ENCODE assay signal across 14 cellular contexts in the genomic region with DNA sequence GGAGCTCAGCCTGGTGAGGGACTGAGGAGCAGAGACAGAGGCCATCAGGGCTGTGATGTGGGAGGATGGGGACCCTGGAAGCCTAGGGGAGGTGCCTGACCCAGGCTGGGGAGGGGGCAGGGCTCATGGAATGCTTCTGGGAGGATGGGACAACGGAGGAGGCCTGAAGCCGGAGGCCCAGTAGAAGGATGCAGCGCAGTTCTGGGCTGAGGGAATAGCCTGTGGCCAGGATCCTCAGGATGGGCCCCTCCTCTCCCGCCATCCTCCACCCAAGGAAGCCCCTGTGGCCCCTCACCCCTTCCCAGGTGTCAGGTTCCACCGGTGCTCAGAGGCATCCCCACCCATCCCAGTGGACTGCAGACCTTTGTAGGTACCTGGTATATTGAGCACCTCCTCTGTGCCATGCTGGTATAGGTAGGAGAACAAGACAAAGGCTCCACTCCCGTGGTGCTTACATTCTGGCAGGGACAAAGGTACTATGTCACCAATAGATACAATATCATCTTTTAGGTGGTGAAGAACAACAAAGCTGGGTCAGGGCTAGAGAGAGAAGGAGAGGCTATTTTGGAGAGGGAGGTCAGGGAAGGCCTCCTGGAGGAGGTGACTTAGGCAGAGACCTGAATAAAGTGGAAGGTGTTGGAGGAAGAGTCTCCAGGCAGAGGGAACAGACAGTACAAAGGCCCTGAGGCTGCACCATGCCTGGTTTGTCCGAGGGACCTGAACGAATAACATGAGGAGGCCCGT. TPM values are rescaled to one million over a fixed set of nuclear protein-coding genes. Genes with fewer than 3 reads are reported as not detected.
A peak's percentile ranks its signal among the peaks of the same experiment; 100 is the strongest.
DNase-seq lines count a peak whose midpoint lies in the region; ATAC-seq lines count a peak whose summit lies in the region.
"Had no signal": no experiment of that assay in that cellular context is flagged by ENCODE, and none has a peak within 500 bp of the region (broad histone marks: within the 10 kb centered on the region; RNA-seq: fewer than 3 reads in every experiment).

No MANE protein-coding gene starts in this region.

- no peak overlapping the region for H2BK5ac ChIP-seq in mesendoderm (ENCODE audit: low read length)

- no CpG with 5 or more reads among the region's 9 CpGs for WGBS in mesendoderm (ENCODE audit: extremely low coverage, insufficient coverage, low lambda C conversion rate)
- 90% methylated on average over 9 of the region's 9 CpGs for WGBS in thymus

- no peak for ATAC-seq in activated T-cell treated with anti-CD3 and anti-CD28 coated beads, Interleukin-2, amount 50 U/mL, for 4 hours
- ATAC-seq: pancreas had no signal

- H3K79me1 ChIP-seq in mesendoderm (ENCODE audit: low read length), result no peaks in the 10 kb centered on the region

- no peak overlapping the region for H3K4ac ChIP-seq in mesendoderm (ENCODE audit: low read depth, low read length)

- H2AK5ac ChIP-seq in mesendoderm (ENCODE audit: low read length), result no peak overlapping the region

- peaks cover 85% of the 10 kb centered on the region for H3K4me1 Mint-ChIP-seq in activated naive CD4-positive, alpha-beta T cell treated with anti-CD3 and anti-CD28 coated beads, Interleukin-2, amount 50 U/mL, for 24 hours
- H3K4me1 Mint-ChIP-seq in activated T-cell treated with anti-CD3 and anti-CD28 coated beads, Interleukin-2, amount 50 U/mL, for 4 hours (ENCODE audit: low read depth), result peaks cover 93% of the 10 kb centered on the region

- no peak overlapping the region for H4K5ac ChIP-seq in mesendoderm (ENCODE audit: low read length)

- H3K4me3 ChIP-seq in mesendoderm (ENCODE audit: low read length) (no peak overlapping the region), thymus (ENCODE audit: low read length) (peak overlapping the region; percentile 64)
- H3K4me3 ChIP-seq: HAP-1, lung, pancreas, thoracic aorta had no signal

- no peak overlapping the region for H2BK15ac ChIP-seq in mesendoderm (replicated peaks; ENCODE audit: low read depth)

- peak overlapping the region; percentile 38 for H3K56ac ChIP-seq in mesendoderm (ENCODE audit: low read length)

- peak overlapping the region; percentile 89 for H3K4me3 Mint-ChIP-seq in activated naive CD4-positive, alpha-beta T cell treated with anti-CD3 and anti-CD28 coated beads, Interleukin-2, amount 50 U/mL, for 24 hours
- H3K4me3 Mint-ChIP-seq in activated T-cell treated with anti-CD3 and anti-CD28 coated beads, Interleukin-2, amount 50 U/mL, for 4 hours, result peak overlapping the region; percentile 98
- H3K4me3 Mint-ChIP-seq: brain had no signal

- no peak overlapping the region for H3K9ac ChIP-seq in mesendoderm (ENCODE audit: low read length)

- DNase-seq in activated naive CD4-positive, alpha-beta T cell treated with Interleukin-2 at 50 U/mL for 16 hours, result no peak
- no peak for DNase-seq in activated T-cell treated with anti-CD3 and anti-CD28 coated beads, Interleukin-2, amount 50 U/mL, for 4 hours
- DNase-seq in mesendoderm (no peak), middle frontal gyrus (ENCODE audit: extremely low spot score, low spot score) (no peak), NCI-H2196 treated with DMSO at 0.1 percent for 48 hours (lab: John Stamatoyannopoulos, UW; ENCODE audit: unreplicated experiment) (no peak), DMS 273 treated with DMSO at 0.1 percent for 48 hours (lab: John Stamatoyannopoulos, UW) (no peak)

- H2BK120ac ChIP-seq in mesendoderm (ENCODE audit: low read depth, low read length), result no peak overlapping the region

- H3K4me1 ChIP-seq in mesendoderm (ENCODE audit: control insufficient read depth, low read depth, low read length) (peaks cover 7% of the 10 kb centered on the region), thymus (ENCODE audit: control insufficient read depth, insufficient read depth, low read length) (peaks cover 68% of the 10 kb centered on the region)
- H3K4me1 ChIP-seq: pancreas had no signal

- no peaks in the 10 kb centered on the region for H3K79me2 ChIP-seq in mesendoderm (ENCODE audit: control insufficient read depth, insufficient read depth, low read length)

- peak overlapping the region; percentile 100 for H3K27ac Mint-ChIP-seq in activated naive CD4-positive, alpha-beta T cell treated with anti-CD3 and anti-CD28 coated beads, Interleukin-2, amount 50 U/mL, for 24 hours

- no peak overlapping the region for H3K4me2 ChIP-seq in mesendoderm (ENCODE audit: low read length)

- H3K23ac ChIP-seq in mesendoderm (ENCODE audit: low read length), result no peak overlapping the region

- H3K9me3 ChIP-seq in thymus (ENCODE audit: control insufficient read depth), result no peaks in the 10 kb centered on the region
- H3K9me3 ChIP-seq: HAP-1, pancreas, thoracic aorta had no signal

- H3K9me3 Mint-ChIP-seq in activated naive CD4-positive, alpha-beta T cell treated with anti-CD3 and anti-CD28 coated beads, Interleukin-2, amount 50 U/mL, for 24 hours, result no peaks in the 10 kb centered on the region
- no peaks in the 10 kb centered on the region for H3K9me3 Mint-ChIP-seq in activated T-cell treated with anti-CD3 and anti-CD28 coated beads, Interleukin-2, amount 50 U/mL, for 4 hours
- H3K9me3 Mint-ChIP-seq: brain had no signal

- H3K27me3 ChIP-seq in mesendoderm (ENCODE audit: insufficient read depth, low read length, poor library complexity) (no peaks in the 10 kb centered on the region), thymus (ENCODE audit: control insufficient read depth, insufficient read depth) (no peaks in the 10 kb centered on the region)
- H3K27me3 ChIP-seq: pancreas had no signal

- H3K36me3 Mint-ChIP-seq in activated naive CD4-positive, alpha-beta T cell treated with anti-CD3 and anti-CD28 coated beads, Interleukin-2, amount 50 U/mL, for 24 hours, result peaks cover 18% of the 10 kb centered on the region
- H3K36me3 Mint-ChIP-seq in activated T-cell treated with anti-CD3 and anti-CD28 coated beads, Interleukin-2, amount 50 U/mL, for 4 hours (ENCODE audit: insufficient read depth), result peaks cover 29% of the 10 kb centered on the region
- H3K36me3 Mint-ChIP-seq: brain had no signal

- no peaks in the 10 kb centered on the region for H3K27me3 Mint-ChIP-seq in activated naive CD4-positive, alpha-beta T cell treated with anti-CD3 and anti-CD28 coated beads, Interleukin-2, amount 50 U/mL, for 24 hours
- no peaks in the 10 kb centered on the region for H3K27me3 Mint-ChIP-seq in activated T-cell treated with anti-CD3 and anti-CD28 coated beads, Interleukin-2, amount 50 U/mL, for 4 hours (ENCODE audit: low read depth)

- no peak overlapping the region for H3K27ac ChIP-seq in mesendoderm (ENCODE audit: low read depth, low read length)
- no peak overlapping the region for H3K27ac ChIP-seq in thymus (ENCODE audit: low read depth)
- H3K27ac ChIP-seq: pancreas, thoracic aorta had no signal

- H4K8ac ChIP-seq in mesendoderm (ENCODE audit: low read depth, low read length), result no peak overlapping the region

- peak overlapping the region; percentile 23 for H3K18ac ChIP-seq in mesendoderm (ENCODE audit: low read length)

- no peaks in the 10 kb centered on the region for H3K36me3 ChIP-seq in mesendoderm (ENCODE audit: control insufficient read depth, insufficient read depth, low read length)
- H3K36me3 ChIP-seq in thymus (ENCODE audit: control insufficient read depth, insufficient read depth), result peaks cover 42% of the 10 kb centered on the region
- H3K36me3 ChIP-seq: HAP-1, pancreas, thoracic aorta had no signal

RNA-seq across cellular contexts. Expression of gene ZAP70, which starts 2.7 kb away (rescaled TPM):
- 100 to 1,000 TPM; 156 to 194 (median 186) TPM for total RNA-seq in activated T-cell treated with anti-CD3 and anti-CD28 coated beads, Interleukin-2, amount 50 U/mL, for 4 hours
- polyA plus RNA-seq in mesendoderm (2013, experiment 1 of 2), result 0.46 TPM
- 0.63 TPM for polyA plus RNA-seq in mesendoderm (2013, experiment 2 of 2)
- polyA plus RNA-seq in thymus, result 217 TPM
- total RNA-seq: SK-MEL-5 had no signal

RNA-seq across cellular contexts. Expression of gene C2orf92, which starts 46.6 kb away (rescaled TPM):
- total RNA-seq in activated T-cell treated with anti-CD3 and anti-CD28 coated beads, Interleukin-2, amount 50 U/mL, for 4 hours, result 1 to 10 TPM; 3.3 to 4.4 (median 4.0) TPM
- 1.7 TPM for polyA plus RNA-seq in mesendoderm (2013, experiment 1 of 2)
- polyA plus RNA-seq in mesendoderm (2013, experiment 2 of 2), result 1.7 TPM
- polyA plus RNA-seq in thymus, result 13.1 TPM

RNA-seq across cellular contexts. Expression of gene ACTR1B, which starts 52.3 kb away (rescaled TPM):
- total RNA-seq in activated T-cell treated with anti-CD3 and anti-CD28 coated beads, Interleukin-2, amount 50 U/mL, for 4 hours, result 10 to 100 TPM; 66.3 to 70.7 (median 67.1) TPM
- 16.6 TPM for polyA plus RNA-seq in mesendoderm (2013, experiment 1 of 2)
- polyA plus RNA-seq in mesendoderm (2013, experiment 2 of 2), result 16.7 TPM
- polyA plus RNA-seq in thymus, result 73.2 TPM
